Comparison of ENCODE assay signal across 8 cellular contexts in genomic region chr5:126680215-126680817, GRCh38.
DNase-seq lines count a peak whose midpoint lies in the region; ATAC-seq, FAIRE-seq and TF ChIP-seq lines count a peak whose summit lies in the region.

No MANE protein-coding gene starts in this region.

- no peaks in the 10 kb centered on the region for H3K9me2 ChIP-seq in MM.1S (replicated peaks; ENCODE audit: insufficient read depth, low read length)

- TF ChIP-seq CTCF in MM.1S (IDR thresholded peaks at IDR 0.05; ENCODE audit: low read length) (no peak), cardiac fibroblast (IDR thresholded peaks at IDR 0.05; ENCODE audit: low read depth, low read length) (no peak), ascending aorta (IDR thresholded peaks at IDR 0.05) (no peak)

- H2AFZ ChIP-seq in MM.1S (ENCODE audit: low read length), result peak overlapping the region; percentile 45; the same call in 1 of the 2 replicates

- peak overlapping the region; percentile 38 for H3K4me2 ChIP-seq in MM.1S (ENCODE audit: low read depth, low read length)

- no peaks in the 10 kb centered on the region for H3F3A ChIP-seq in MM.1S (ENCODE audit: insufficient read depth, low read length)

- H3K36me3 ChIP-seq in MM.1S (replicated peaks; ENCODE audit: insufficient read depth, low read length) (no peaks in the 10 kb centered on the region), ascending aorta (no peaks in the 10 kb centered on the region)
- no peaks in the 10 kb centered on the region for H3K36me3 ChIP-seq in effector memory CD4-positive, alpha-beta T cell (ENCODE audit: control insufficient read depth, insufficient read depth, low read length)

- ATAC-seq in GM21737 (IDR thresholded peaks at IDR 0.05; ENCODE audit: unreplicated experiment), result peak; percentile 47

- no peak for FAIRE-seq in frontal cortex (lab: Jason Lieb, UNC)

- no peaks in the 10 kb centered on the region for H4K20me1 ChIP-seq in MM.1S (ENCODE audit: insufficient read depth, low read length)

- H3K9ac ChIP-seq in MM.1S (ENCODE audit: low read length), result no peak overlapping the region

- no peak overlapping the region for H3K4me3 ChIP-seq in MM.1S (ENCODE audit: low read length)
- no peak overlapping the region for H3K4me3 ChIP-seq in cardiac fibroblast (replicated peaks in 1 of 2; ENCODE audit: low read depth in 2 of 2, low read length in 2 of 2)
- no peak overlapping the region for H3K4me3 ChIP-seq in ascending aorta
- no peak overlapping the region for H3K4me3 ChIP-seq in effector memory CD4-positive, alpha-beta T cell (ENCODE audit: insufficient read depth, low read depth, low read length, poor library complexity, severe bottlenecking)

- H3K79me2 ChIP-seq in MM.1S (ENCODE audit: low read length), result no peaks in the 10 kb centered on the region

- intact Hi-C loops in ascending aorta (cut with DNase I), result no loop called here

- DNase-seq in ELF-1 (ENCODE audit: low read depth, low spot score) (peak; percentile 93), MM.1S (peak; percentile 34), cardiac fibroblast (ENCODE audit: low read depth in 2 of 2) (peak; percentile 20 to 42), GM19240 (ENCODE audit: insufficient read length, low spot score) (no peak), ascending aorta (ENCODE audit: low spot score in 2 of 2) (no peak), frontal cortex (ENCODE audit: low spot score in 2 of 2) (no peak)
- no peak for DNase-seq in effector memory CD4-positive, alpha-beta T cell

- no peaks in the 10 kb centered on the region for H3K9me3 ChIP-seq in MM.1S (replicated peaks; ENCODE audit: insufficient read depth, low read length)
- H3K9me3 ChIP-seq in ascending aorta, result no peaks in the 10 kb centered on the region
- H3K9me3 ChIP-seq in effector memory CD4-positive, alpha-beta T cell (ENCODE audit: control insufficient read depth, low read length), result no peaks in the 10 kb centered on the region

- H3K4me1 ChIP-seq in MM.1S (ENCODE audit: low read length) (peaks cover 10% of the 10 kb centered on the region), ascending aorta (no peaks in the 10 kb centered on the region)
- H3K4me1 ChIP-seq in effector memory CD4-positive, alpha-beta T cell (ENCODE audit: control insufficient read depth, insufficient read depth, low read length, poor library complexity, severe bottlenecking), result no peaks in the 10 kb centered on the region

- H3K27ac ChIP-seq in MM.1S (ENCODE audit: low read length) (no peak overlapping the region), ascending aorta (no peak overlapping the region)
- no peak overlapping the region for H3K27ac ChIP-seq in effector memory CD4-positive, alpha-beta T cell (ENCODE audit: insufficient read depth, low read length, poor library complexity, severe bottlenecking)

- H3K27me3 ChIP-seq in MM.1S (replicated peaks; ENCODE audit: insufficient read depth, low read length) (no peaks in the 10 kb centered on the region), ascending aorta (no peaks in the 10 kb centered on the region)
- H3K27me3 ChIP-seq in effector memory CD4-positive, alpha-beta T cell (replicated peaks; ENCODE audit: control insufficient read depth, insufficient read depth, low read length, poor library complexity, severe bottlenecking), result no peaks in the 10 kb centered on the region

Comparison
In these comparisons a context has a peak if more than half of its experiments do, and no peak if none do; other contexts are left out.
1. DNase-seq: peak in ELF-1 (single experiment), MM.1S (single experiment) and cardiac fibroblast (2 of 2); none in GM19240 (single experiment), ascending aorta (0 of 2), frontal cortex (0 of 2) and effector memory CD4-positive, alpha-beta T cell (0 of 3).